8 cellular contexts compared by ENCODE assay signal in genomic region chr2:112941753-112942653, GRCh38. TPM values are rescaled to one million over a fixed set of nuclear protein-coding genes. Genes with fewer than 3 reads are reported as not detected.
DNase-seq lines count a peak whose midpoint lies in the region; ATAC-seq, FAIRE-seq and TF ChIP-seq lines count a peak whose summit lies in the region.

No MANE protein-coding gene starts in this region.

- DNase-seq in H54 (ENCODE audit: insufficient read length, low spot score) = peak; percentile 51
- peak; percentile 78 for DNase-seq in NAMALWA (ENCODE audit: low spot score)
- DNase-seq in T follicular helper cell (ENCODE audit: low read depth) = peak; percentile 15
- DNase-seq in amygdala (lab: John Stamatoyannopoulos, UW) = peak in 53 of 56 donors; percentile 8 to 84 (median 44)
- peak in 47 of 51 donors; percentile 4 to 80 (median 35) for DNase-seq in hypothalamus (lab: John Stamatoyannopoulos, UW)
- DNase-seq in smooth muscle cell (lab: John Stamatoyannopoulos, UW; ENCODE audit: unreplicated experiment) = peak; percentile 38
- no peak for DNase-seq in gastrocnemius medialis

- in situ Hi-C loops in gastrocnemius medialis (cut with MboI; ENCODE audit: low sequenced_read_pairs in 4 of 4) = loop anchor here in 1 of 4 donors (25.0 kb wide), 1 partner anchor 330 kb away; no protein-coding TSS in a partner anchor

- TF ChIP-seq POLR2A in H54 (IDR thresholded peaks at IDR 0.05; ENCODE audit: low read depth, low read length) (no peak), gastrocnemius medialis (IDR thresholded peaks at IDR 0.05) (no peak)

- 30% methylated on average over 14 of the region's 14 CpGs for WGBS in smooth muscle cell (ENCODE audit: low lambda C conversion rate)

- no peak overlapping the region for H3K9ac ChIP-seq in smooth muscle cell (ENCODE audit: low read depth)

- no peaks in the 10 kb centered on the region for H3K4me1 ChIP-seq in smooth muscle cell (ENCODE audit: low read depth)
- no peaks in the 10 kb centered on the region for H3K4me1 ChIP-seq in gastrocnemius medialis

- intact Hi-C loops in gastrocnemius medialis (cut with DNase I; ENCODE audit: low total_unique reads) = loop anchor here (5.0 kb wide), 1 partner anchor 195 kb away; no protein-coding TSS in a partner anchor

- no peak overlapping the region for H2AFZ ChIP-seq in smooth muscle cell (ENCODE audit: low read depth)

- H3K4me3 ChIP-seq in smooth muscle cell = no peak overlapping the region
- no peak overlapping the region for H3K4me3 ChIP-seq in gastrocnemius medialis

- H3F3A ChIP-seq in smooth muscle cell (ENCODE audit: low read depth) = no peaks in the 10 kb centered on the region

- H3K9me3 ChIP-seq in smooth muscle cell (replicated peaks; ENCODE audit: low read depth) (peaks cover 9% of the 10 kb centered on the region), gastrocnemius medialis (peaks cover 0 to 12% (median 5%) of the 10 kb centered on the region in 3 donors)

- FAIRE-seq in H54 (lab: Jason Lieb, UNC) = peak; percentile 62

- H3K79me2 ChIP-seq in smooth muscle cell (ENCODE audit: low read depth) = no peaks in the 10 kb centered on the region

- H3K27me3 ChIP-seq in smooth muscle cell (ENCODE audit: low read depth) = peaks cover 4% of the 10 kb centered on the region
- no peaks in the 10 kb centered on the region for H3K27me3 ChIP-seq in gastrocnemius medialis

- no peak for ATAC-seq in gastrocnemius medialis

- no peaks in the 10 kb centered on the region for H3K36me3 ChIP-seq in smooth muscle cell (ENCODE audit: low read depth)
- H3K36me3 ChIP-seq in gastrocnemius medialis = no peaks in the 10 kb centered on the region

- TF ChIP-seq CTCF in GM12801 (IDR thresholded peaks at IDR 0.05; ENCODE audit: extremely low read depth, insufficient read length) (peak; percentile 65), smooth muscle cell (IDR thresholded peaks at IDR 0.05; ENCODE audit: borderline replicate concordance, insufficient read depth, poor library complexity, severe bottlenecking) (peak; percentile 91), gastrocnemius medialis (IDR thresholded peaks at IDR 0.05 in 4 of 5, conservative IDR thresholded peaks at IDR 0.05 in 1 of 5) (peak in 2 of 5 experiments; percentile 39 to 55)

- no peaks in the 10 kb centered on the region for H4K20me1 ChIP-seq in smooth muscle cell (ENCODE audit: low read depth)

- no peak overlapping the region for H3K4me2 ChIP-seq in smooth muscle cell

- no peak overlapping the region for H3K27ac ChIP-seq in smooth muscle cell (ENCODE audit: low read depth)
- no peak overlapping the region for H3K27ac ChIP-seq in gastrocnemius medialis

RNA-seq across cellular contexts. Expression of gene IL37, which starts 31.0 kb away (rescaled TPM):
- total RNA-seq in smooth muscle cell = 1.9 TPM in 1 of 2 replicates, not detected in the other
- polyA plus RNA-seq in smooth muscle cell = not detected in 2 replicates
- not detected for total RNA-seq in gastrocnemius medialis

RNA-seq across cellular contexts. Expression of gene IL36G, which starts 35.8 kb away (rescaled TPM):
- total RNA-seq in smooth muscle cell (0.22 and 0.27 TPM in 2 replicates), gastrocnemius medialis (not detected)
- polyA plus RNA-seq in smooth muscle cell = 0.30 and 1.1 TPM in 2 replicates

Comparison
In these comparisons a context has a peak if more than half of its experiments do, and no peak if none do; other contexts are left out.
1. DNase-seq: peak in H54 (single experiment), NAMALWA (single experiment), T follicular helper cell (single experiment), amygdala (53 of 56), hypothalamus (47 of 51) and smooth muscle cell (single experiment); none in gastrocnemius medialis (0 of 2).